ENCODE assay signal across 8 cellular contexts in the genomic region with DNA sequence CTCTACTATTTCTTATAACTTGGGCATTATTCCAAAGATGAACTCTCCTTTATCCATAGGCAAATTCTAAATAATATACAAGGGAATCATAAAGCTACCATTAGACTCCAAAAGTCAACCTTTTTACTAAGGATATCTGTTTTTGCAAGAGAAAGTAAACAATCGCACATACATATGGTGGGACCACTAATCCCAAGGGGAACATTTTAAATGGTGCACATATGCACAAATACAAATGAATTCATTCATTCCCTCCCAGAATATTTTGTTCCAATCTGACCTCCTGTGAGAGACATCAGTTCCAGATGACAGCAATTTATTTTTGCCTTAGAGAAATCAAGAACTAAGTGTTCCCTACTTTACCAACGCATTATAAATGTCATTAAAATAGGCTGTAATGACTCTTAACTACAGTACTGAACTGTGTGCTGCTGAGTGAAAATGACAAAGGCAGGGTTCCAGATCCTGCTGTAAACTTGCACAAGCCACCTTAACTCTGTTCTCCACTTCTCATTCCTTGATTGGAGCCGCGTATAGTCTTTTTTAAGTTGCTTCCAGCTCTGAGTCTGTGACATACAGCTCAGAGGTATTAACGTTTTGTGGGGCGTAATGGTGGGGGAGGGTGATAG. TPM values are rescaled to one million over a fixed set of nuclear protein-coding genes. Genes with fewer than 3 reads are reported as not detected.
DNase-seq lines count a peak whose midpoint lies in the region; ATAC-seq, FAIRE-seq and TF ChIP-seq lines count a peak whose summit lies in the region.

No MANE protein-coding gene starts in this region.

- CTCF ChIA-PET in naive thymus-derived CD4-positive, alpha-beta T cell (lab: Charles Lee): no interaction called here

- H3K4me3 ChIP-seq in BLaER1 treated with 17β-estradiol and CSF1 and Interleukin-3, amounts not matched to agents 10 nM and 100 nM: peak overlapping the region; percentile 86 to 100 (median 99)
- H3K4me3 ChIP-seq in MG63: peak overlapping the region; percentile 96
- peak overlapping the region; percentile 65 to 100 (median 97) for H3K4me3 ChIP-seq in dorsolateral prefrontal cortex
- H3K4me3 ChIP-seq in naive thymus-derived CD4-positive, alpha-beta T cell (ENCODE audit: low read length): peak overlapping the region; percentile 94

- peak overlapping the region; percentile 97 to 100 (median 100) for H3K9ac ChIP-seq in BLaER1 treated with 17β-estradiol and CSF1 and Interleukin-3, amounts not matched to agents 10 nM and 100 nM

- no peaks in the 10 kb centered on the region for H3K27me3 Mint-ChIP-seq in naive thymus-derived CD4-positive, alpha-beta T cell

- TF ChIP-seq CTCF in dorsolateral prefrontal cortex (IDR thresholded peaks at IDR 0.05 in 54 of 56, conservative IDR thresholded peaks at IDR 0.05 in 2 of 56; ENCODE audit: low read depth in 1 of 56, partially characterized antibody in 56 of 56): no peak

- H3K4me2 ChIP-seq in BLaER1 treated with 17β-estradiol and CSF1 and Interleukin-3, amounts not matched to agents 10 nM and 100 nM: peak overlapping the region; percentile 86 to 97 (median 89)

- peaks cover 0 to 1% (median 0%) of the 10 kb centered on the region in 11 donors for H3K9me3 Mint-ChIP-seq in naive thymus-derived CD4-positive, alpha-beta T cell

- FAIRE-seq in frontal cortex (lab: Jason Lieb, UNC): no peak

- peak overlapping the region in 9 of 11 experiments; percentile 10 to 100 (median 100); a peak in 16 of 22 replicates for H3K27ac ChIP-seq in BLaER1 treated with 17β-estradiol and CSF1 and Interleukin-3, amounts not matched to agents 10 nM and 100 nM
- peak overlapping the region in 2 of 59 donors; percentile 3 to 99 for H3K27ac ChIP-seq in dorsolateral prefrontal cortex
- peak overlapping the region; percentile 94 for H3K27ac ChIP-seq in naive thymus-derived CD4-positive, alpha-beta T cell (ENCODE audit: low read depth, low read length)

- H3K4me3 Mint-ChIP-seq in naive thymus-derived CD4-positive, alpha-beta T cell: peak overlapping the region; percentile 89 to 100 (median 98)

- H3K9me3 ChIP-seq in BLaER1 treated with 17β-estradiol and CSF1 and Interleukin-3, amounts not matched to agents 10 nM and 100 nM (replicated peaks in 1 of 11): no peaks in the 10 kb centered on the region
- no peaks in the 10 kb centered on the region for H3K9me3 ChIP-seq in MG63
- H3K9me3 ChIP-seq in naive thymus-derived CD4-positive, alpha-beta T cell (ENCODE audit: control insufficient read depth in 2 of 3, low read length in 3 of 3): no peaks in the 10 kb centered on the region

- TF ChIP-seq POLR2A in GM18505 (IDR thresholded peaks at IDR 0.05; ENCODE audit: borderline replicate concordance, extremely low read depth, insufficient read depth, insufficient read length): no peak

- H3K4me1 ChIP-seq in BLaER1 treated with 17β-estradiol and CSF1 and Interleukin-3, amounts not matched to agents 10 nM and 100 nM: peaks cover 30 to 61% (median 52%) of the 10 kb centered on the region in 10 experiments
- peaks cover 36 to 45% of the 10 kb centered on the region in 2 donors for H3K4me1 ChIP-seq in naive thymus-derived CD4-positive, alpha-beta T cell (ENCODE audit: control insufficient read depth in 2 of 2, insufficient read depth in 2 of 2, low read length in 2 of 2)

- intact Hi-C loops in dorsolateral prefrontal cortex (cut with DNase I): loop anchor here in 1 of 2 donors (5.0 kb wide), 1 partner anchor 330 kb away; a partner anchor contains a TSS
- intact Hi-C loops in naive thymus-derived CD4-positive, alpha-beta T cell (cut with micrococcal nuclease): loop anchor here (2.0 to 10.0 kb wide), 9 partner anchors 18 to 2000 kb away; a partner anchor contains a TSS

- peaks cover 59 to 67% (median 61%) of the 10 kb centered on the region in 11 experiments for H4K20me1 ChIP-seq in BLaER1 treated with 17β-estradiol and CSF1 and Interleukin-3, amounts not matched to agents 10 nM and 100 nM

- no peaks in the 10 kb centered on the region for H3K27me3 ChIP-seq in BLaER1 treated with 17β-estradiol and CSF1 and Interleukin-3, amounts not matched to agents 10 nM and 100 nM
- no peaks in the 10 kb centered on the region for H3K27me3 ChIP-seq in MG63
- H3K27me3 ChIP-seq in dorsolateral prefrontal cortex: no peaks in the 10 kb centered on the region
- H3K27me3 ChIP-seq in naive thymus-derived CD4-positive, alpha-beta T cell (ENCODE audit: control insufficient read depth in 2 of 2, insufficient read depth in 2 of 2, low read length in 2 of 2): no peaks in the 10 kb centered on the region

- H3K36me3 ChIP-seq in BLaER1 treated with 17β-estradiol and CSF1 and Interleukin-3, amounts not matched to agents 10 nM and 100 nM: peaks cover 12 to 58% (median 46%) of the 10 kb centered on the region in 11 experiments; a peak in 20 of 22 replicates
- peaks cover 41% of the 10 kb centered on the region for H3K36me3 ChIP-seq in MG63
- H3K36me3 ChIP-seq in naive thymus-derived CD4-positive, alpha-beta T cell (ENCODE audit: control insufficient read depth in 2 of 3, insufficient read depth in 3 of 3, low read length in 3 of 3): peaks cover 0 to 9% (median 0%) of the 10 kb centered on the region in 3 experiments

- no peak for DNase-seq in MG63
- no peak for DNase-seq in dorsolateral prefrontal cortex
- no peak for DNase-seq in naive thymus-derived CD4-positive, alpha-beta T cell
- no peak for DNase-seq in frontal cortex (ENCODE audit: low spot score in 2 of 2)
- no peak for DNase-seq in 8988T

- ATAC-seq in naive thymus-derived CD4-positive, alpha-beta T cell: no peak
- no peak for ATAC-seq in GM18505 (IDR thresholded peaks at IDR 0.05; ENCODE audit: unreplicated experiment)
- no peak for ATAC-seq in GM19324 (IDR thresholded peaks at IDR 0.05; ENCODE audit: low FRiP score, unreplicated experiment)

- peaks cover 46 to 70% (median 56%) of the 10 kb centered on the region in 7 donors for H3K4me1 Mint-ChIP-seq in naive thymus-derived CD4-positive, alpha-beta T cell

- POLR2A ChIA-PET in naive thymus-derived CD4-positive, alpha-beta T cell (lab: Charles Lee): interaction anchor here (0.6 kb wide), 1 partner anchor 887 kb away, joined by 3 read pairs; no protein-coding TSS in a partner anchor

- peak overlapping the region; percentile 38 to 99 (median 88) for H3K27ac Mint-ChIP-seq in naive thymus-derived CD4-positive, alpha-beta T cell

- H3K36me3 Mint-ChIP-seq in naive thymus-derived CD4-positive, alpha-beta T cell: peaks cover 0 to 15% (median 4%) of the 10 kb centered on the region in 5 donors

RNA-seq across cellular contexts. Expression of a gene that starts 2.0 kb away (rescaled TPM):
- total RNA-seq in MG63 (2014; rRNA removed; shearing (Covaris generic); ENCODE audit: low replicate concordance): 197 and 243 TPM in 2 replicates
- total RNA-seq in dorsolateral prefrontal cortex: 100 to 1,000 TPM in 19 of 120 experiments, 10 to 100 TPM in 101; 72.2 to 110 (median 93.0) TPM
- total RNA-seq in naive thymus-derived CD4-positive, alpha-beta T cell: 100 to 1,000 TPM; 137 to 186 (median 139) TPM
- polyA plus RNA-seq in naive thymus-derived CD4-positive, alpha-beta T cell: 10 to 100 TPM; 44.5 to 69.2 TPM
- 188 TPM for total RNA-seq in frontal cortex
